19 cellular contexts compared by ENCODE assay signal in genomic region chr15:65752151-65752700, GRCh38.
"Had no signal": no experiment of that assay in that cellular context is flagged by ENCODE, and none has a peak within 500 bp of the region (broad histone marks: within the 10 kb centered on the region; RNA-seq: fewer than 3 reads in every experiment).

No MANE protein-coding gene starts in this region.

- H3K9me3 Mint-ChIP-seq: activated CD4-positive, alpha-beta T cell treated with anti-CD3 and anti-CD28 coated beads, Interleukin-2, amount 10 ng/mL, durations not matched to agents 7 days and 5 days; activated naive CD4-positive, alpha-beta T cell treated with anti-CD3 and anti-CD28 coated beads, Interleukin-2, amount 10 ng/mL, durations not matched to agents 7 days and 5 days; activated T-cell treated with anti-CD3 and anti-CD28 coated beads, Interleukin-2, amount 50 U/mL, for 24 hours; activated T-helper 2 cell treated with anti-CD3 and anti-CD28 coated beads, Interferon-gamma antibody, Interleukin-2, Interleukin-4, amounts not matched to agents 10 μg/mL and 5 μg/mL and 100 μg/mL, durations not matched to agents 14 hours and 24 hours and 36 hours; nephron progenitor cell; stimulated activated naive B cell treated with anti-CD40 and anti-IgM and Interleukin-4, amounts not matched to agents 10 μg/mL and 1 μg/mL and 100 μg/mL, for 72 hours; T-cell had no signal

- H3K4me3 Mint-ChIP-seq: activated CD4-positive, alpha-beta T cell treated with anti-CD3 and anti-CD28 coated beads, Interleukin-2, amount 10 ng/mL, durations not matched to agents 7 days and 5 days; activated CD8-positive, alpha-beta T cell treated with anti-CD3 and anti-CD28 coated beads, Interleukin-2, amount 10 ng/mL, durations not matched to agents 7 days and 5 days; activated naive CD4-positive, alpha-beta T cell treated with anti-CD3 and anti-CD28 coated beads, Interleukin-2, amount 10 ng/mL, durations not matched to agents 7 days and 5 days; activated T-cell treated with anti-CD3 and anti-CD28 coated beads, Interleukin-2, amount 50 U/mL, for 24 hours; nephron progenitor cell; stimulated activated naive B cell treated with anti-CD40 and anti-IgM and Interleukin-4, amounts not matched to agents 10 μg/mL and 1 μg/mL and 100 μg/mL, for 72 hours; T-cell had no signal

- H3K27me3 Mint-ChIP-seq: activated CD4-positive, alpha-beta T cell treated with anti-CD3 and anti-CD28 coated beads, Interleukin-2, amount 10 ng/mL, durations not matched to agents 7 days and 5 days; activated naive CD4-positive, alpha-beta T cell treated with anti-CD3 and anti-CD28 coated beads, Interleukin-2, amount 10 ng/mL, durations not matched to agents 7 days and 5 days; activated T-cell treated with anti-CD3 and anti-CD28 coated beads, Interleukin-2, amount 50 U/mL, for 24 hours; stimulated activated naive B cell treated with anti-CD40 and anti-IgM and Interleukin-4, amounts not matched to agents 10 μg/mL and 1 μg/mL and 100 μg/mL, for 72 hours; T-cell had no signal

- H3K4me3 ChIP-seq: body of pancreas, colonic mucosa, gastrocnemius medialis, left lung, sigmoid colon, thoracic aorta, upper lobe of left lung had no signal

- H3K4me1 Mint-ChIP-seq: nephron progenitor cell had no signal

- H3K27ac Mint-ChIP-seq: activated CD4-positive, alpha-beta T cell treated with anti-CD3 and anti-CD28 coated beads, Interleukin-2, amount 10 ng/mL, durations not matched to agents 7 days and 5 days; activated CD8-positive, alpha-beta T cell treated with anti-CD3 and anti-CD28 coated beads, Interleukin-2, amount 10 ng/mL, durations not matched to agents 7 days and 5 days; activated naive CD4-positive, alpha-beta T cell treated with anti-CD3 and anti-CD28 coated beads, Interleukin-2, amount 10 ng/mL, durations not matched to agents 7 days and 5 days; nephron progenitor cell; stimulated activated naive B cell treated with anti-CD40 and anti-IgM and Interleukin-4, amounts not matched to agents 10 μg/mL and 1 μg/mL and 100 μg/mL, for 72 hours had no signal

- DNase-seq: activated CD4-positive, alpha-beta T cell treated with anti-CD3 and anti-CD28 coated beads, Interleukin-2, amount 10 ng/mL, durations not matched to agents 7 days and 5 days; activated CD8-positive, alpha-beta T cell treated with anti-CD3 and anti-CD28 coated beads, Interleukin-2, amount 10 ng/mL, durations not matched to agents 7 days and 5 days; activated naive CD4-positive, alpha-beta T cell treated with anti-CD3 and anti-CD28 coated beads, Interleukin-2, amount 10 ng/mL, durations not matched to agents 7 days and 5 days; activated T-cell treated with anti-CD3 and anti-CD28 coated beads, Interleukin-2, amount 50 U/mL, for 24 hours; amniotic stem cell; body of pancreas; colonic mucosa; gastrocnemius medialis; left lung; mammary epithelial cell; nephron progenitor cell; nucleus accumbens; sigmoid colon; stimulated activated naive B cell treated with anti-CD40 and anti-IgM and Interleukin-4, amounts not matched to agents 10 μg/mL and 1 μg/mL and 100 μg/mL, for 72 hours; T-cell; T-helper 9 cell; upper lobe of left lung had no signal

- ATAC-seq: activated CD8-positive, alpha-beta T cell treated with anti-CD3 and anti-CD28 coated beads, Interleukin-2, amount 10 ng/mL, durations not matched to agents 7 days and 5 days; body of pancreas; gastrocnemius medialis; left lung; stimulated activated naive B cell treated with anti-CD40 and anti-IgM and Interleukin-4, amounts not matched to agents 10 μg/mL and 1 μg/mL and 100 μg/mL, for 72 hours; T-cell had no signal
